18 cellular contexts compared by ENCODE assay signal in genomic region chr18:26207937-26208336, GRCh38. TPM values are rescaled to one million over a fixed set of nuclear protein-coding genes. Genes with fewer than 3 reads are reported as not detected.
DNase-seq lines count a peak whose midpoint lies in the region; ATAC-seq, FAIRE-seq and TF ChIP-seq lines count a peak whose summit lies in the region.
"Had no signal": no experiment of that assay in that cellular context is flagged by ENCODE, and none has a peak within 500 bp of the region (broad histone marks: within the 10 kb centered on the region; RNA-seq: fewer than 3 reads in every experiment).

No MANE protein-coding gene starts in this region.

- TF ChIP-seq CTCF in bronchial epithelial cell (IDR thresholded peaks at IDR 0.05; ENCODE audit: insufficient read depth, low read length, severe bottlenecking) = no peak

- in situ Hi-C loops in Caki2 (cut with HindIII; ENCODE audit: low pct_unique_long_range_greater_than_20kb, low sequenced_read_pairs) = no loop called here

- no peaks in the 10 kb centered on the region for H3K36me3 ChIP-seq in bronchial epithelial cell (ENCODE audit: control insufficient read depth, insufficient read depth, low read length)

- no peaks in the 10 kb centered on the region for H3K27me3 ChIP-seq in bronchial epithelial cell (ENCODE audit: control insufficient read depth, insufficient read depth, low read length)

- ATAC-seq in GM19397 (IDR thresholded peaks at IDR 0.05; ENCODE audit: unreplicated experiment) (no peak), HG03442 (IDR thresholded peaks at IDR 0.05; ENCODE audit: unreplicated experiment) (no peak)
- ATAC-seq: HepG2 had no signal

- peak; percentile 25 for DNase-seq in Caki2 (ENCODE audit: low read depth)
- peak; percentile 17 for DNase-seq in HT1080 (ENCODE audit: low read depth)
- DNase-seq in bronchial epithelial cell (ENCODE audit: low read depth) = peak; percentile 25
- peak; percentile 9 for DNase-seq in iris pigment epithelial cell (ENCODE audit: low read depth)
- no peak for DNase-seq in RKO (ENCODE audit: low spot score)
- DNase-seq: C1 segment of cervical spinal cord; CD4-positive, alpha-beta T cell; DMS79; HCEC 1CT; HFFc6 had no signal

- H3K4me3 ChIP-seq in bronchial epithelial cell (ENCODE audit: low read depth, low read length) = no peak overlapping the region

- FAIRE-seq in bronchial epithelial cell (lab: Jason Lieb, UNC) = no peak
- FAIRE-seq: A204.1, G401.6, GM12891, H1, HepG2, HTR-8/SVneo had no signal

RNA-seq across cellular contexts. Expression of gene TAF4B, which starts 18.3 kb away (rescaled TPM):
- 4.7 and 6.0 TPM in 2 replicates for total RNA-seq in Caki2 (2014; rRNA removed; shearing (Covaris generic); ENCODE audit: low replicate concordance)
- 4.7 and 4.8 TPM in 2 replicates for total RNA-seq in HT1080 (2014; rRNA removed; shearing (Covaris generic))
- 5.9 and 7.0 TPM in 2 replicates for polyA plus RNA-seq in HT1080 (2015; cell fraction: cytosol; rRNA removed)
- 4.9 and 5.2 TPM in 2 replicates for polyA plus RNA-seq in HT1080 (2015; cell fraction: nucleus; rRNA removed)
- 2.3 and 6.6 TPM in 2 replicates for total RNA-seq in bronchial epithelial cell
